In the genomic region with DNA sequence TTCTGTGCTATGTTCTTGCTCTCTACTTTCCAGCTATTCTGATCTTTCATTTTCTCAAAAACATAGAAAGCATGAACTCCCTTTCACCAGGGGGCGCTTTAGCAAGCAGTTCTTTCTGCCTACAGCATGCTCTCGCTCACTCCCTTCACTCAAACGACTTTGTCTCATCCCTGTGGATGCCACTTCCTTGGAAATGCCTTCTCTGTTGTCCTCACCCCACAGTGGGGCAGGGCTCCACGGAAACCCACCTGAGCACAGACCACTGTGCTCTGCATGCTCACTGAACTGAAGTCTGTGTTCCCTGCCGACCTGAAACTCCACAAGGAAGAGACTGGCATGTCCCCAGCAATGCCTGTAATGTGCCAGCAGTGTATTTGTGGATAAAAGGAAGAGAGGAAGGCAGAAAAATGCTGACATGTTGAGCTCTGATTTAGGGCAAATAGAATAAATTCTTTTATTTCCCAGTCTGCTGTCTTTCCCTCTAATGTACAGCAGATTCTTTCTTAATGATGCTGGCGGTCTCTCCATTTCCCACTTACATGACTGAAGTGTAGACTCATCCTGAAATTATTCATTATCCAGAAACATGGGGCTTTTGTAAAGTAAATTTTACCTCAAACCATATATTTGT, we compare ENCODE assay signal across 8 cellular contexts. TPM values are rescaled to one million over a fixed set of nuclear protein-coding genes. Genes with fewer than 3 reads are reported as not detected.
DNase-seq lines count a peak whose midpoint lies in the region; ATAC-seq and TF ChIP-seq lines count a peak whose summit lies in the region.

No MANE protein-coding gene starts in this region.

- DNase-seq in AG04450 (ENCODE audit: low read depth, low spot score) (peak; percentile 68), NCI-H774 (lab: John Stamatoyannopoulos, UW) (peak; percentile 75), brain pericyte (ENCODE audit: low read depth, low spot score) (peak; percentile 30), kidney glomerular epithelial cell (lab: John Stamatoyannopoulos, UW) (peak; percentile 66), vagina (ENCODE audit: extremely low spot score in 2 of 2) (peak in 1 of 2 donors; percentile 85)

- H3K27me3 ChIP-seq in AG04450 (ENCODE audit: control insufficient read depth, insufficient read depth, low read length) (peaks cover 5% of the 10 kb centered on the region), vagina (no peaks in the 10 kb centered on the region)

- CTCF ChIA-PET in AG04450 (lab: Charles Lee) = interaction anchor here (0.6 to 4.3 kb wide), 62 partner anchors 9 to 413 kb away, joined by 3 to 39 read pairs (median 5); a partner anchor contains a TSS

- peaks cover 18% of the 10 kb centered on the region for H3K4me1 ChIP-seq in vagina

- intact Hi-C loops in vagina (cut with DNase I) = loop anchor here (5.0 kb wide), 2 partner anchors 133 to 178 kb away; no protein-coding TSS in a partner anchor

- peak; percentile 92 for TF ChIP-seq CTCF in AG04450 (IDR thresholded peaks at IDR 0.05; ENCODE audit: low read depth, low read length)
- peak; percentile 72 for TF ChIP-seq CTCF in GM12872 (IDR thresholded peaks at IDR 0.05; ENCODE audit: insufficient read depth, low read depth, low read length)
- peak; percentile 10 to 36 (median 35) for TF ChIP-seq CTCF in vagina (IDR thresholded peaks at IDR 0.05)

- POLR2A ChIA-PET in AG04450 (lab: Yijun Ruan, JAX) = interaction anchor here (0.7 to 2.1 kb wide), 5 partner anchors 24 to 183 kb away, joined by 3 to 15 read pairs (median 4); a partner anchor contains a TSS

- no peaks in the 10 kb centered on the region for H3K36me3 ChIP-seq in vagina

- H3K27ac ChIP-seq in AG04450 (ENCODE audit: low read depth, low read length) = peak overlapping the region; percentile 93
- H3K27ac ChIP-seq in vagina = no peak overlapping the region

- ATAC-seq in GM19395 (IDR thresholded peaks at IDR 0.05; ENCODE audit: unreplicated experiment) = no peak
- no peak for ATAC-seq in GM21390 (IDR thresholded peaks at IDR 0.05; ENCODE audit: unreplicated experiment)

- TF ChIP-seq POLR2A in vagina (IDR thresholded peaks at IDR 0.05) = no peak

- H3K4me3 ChIP-seq in AG04450 (ENCODE audit: low read depth, low read length) (peak overlapping the region; percentile 37), vagina (no peak overlapping the region)

- H3K9me3 ChIP-seq in AG04450 (ENCODE audit: control insufficient read depth, insufficient read depth, low read length) = peaks cover 8% of the 10 kb centered on the region
- no peaks in the 10 kb centered on the region for H3K9me3 ChIP-seq in vagina

RNA-seq across cellular contexts. Expression of a gene that starts 4.9 kb away (rescaled TPM):
- 9.7 and 12.3 TPM in 2 replicates for polyA plus RNA-seq in AG04450 (2011; rRNA removed)
- polyA minus RNA-seq in AG04450 (2011; rRNA and poly(A)+ RNA removed) = 18.2 and 21.7 TPM in 2 replicates
- 22.3 TPM for total RNA-seq in vagina

Comparison
In these comparisons a context has a peak if more than half of its experiments do, and no peak if none do; other contexts are left out.
1. CTCF ChIP-seq: peak in every context shown above with its lines; median percentile 92 in AG04450; 72 in GM12872; 35 in vagina.